Comparison of ENCODE assay signal across 4 cellular contexts in genomic region chr20:23914469-23914868, GRCh38. TPM values are rescaled to one million over a fixed set of nuclear protein-coding genes. Genes with fewer than 3 reads are reported as not detected.
"Had no signal": no experiment of that assay in that cellular context is flagged by ENCODE, and none has a peak within 500 bp of the region (broad histone marks: within the 10 kb centered on the region; RNA-seq: fewer than 3 reads in every experiment).

No MANE protein-coding gene starts in this region.

RNA-seq across cellular contexts. Expression of gene CST5, which starts 34.9 kb away (rescaled TPM):
- total RNA-seq: LHCN-M2, M059J, MCF 10A, NCI-H460 had no signal
